Comparison of ENCODE assay signal across 5 cellular contexts in genomic region chr3:47206022-47206421, GRCh38. TPM values are rescaled to one million over a fixed set of nuclear protein-coding genes. Genes with fewer than 3 reads are reported as not detected.
DNase-seq lines count a peak whose midpoint lies in the region; ATAC-seq, FAIRE-seq and TF ChIP-seq lines count a peak whose summit lies in the region.
"Not testable (repeated sequence)": the region's sequence is repeated elsewhere in the genome, so short reads cannot be mapped to it uniquely, and the experiment has no call there.

No MANE protein-coding gene starts in this region.

- not testable (repeated sequence) for BruUV-seq in K562 (replicated peaks; lab: Mats Ljungman, UMichigan); HepG2 (replicated peaks; lab: Mats Ljungman, UMichigan)

- not testable (repeated sequence) for H3K36me3 ChIP-seq in HEK293 (ENCODE audit: control insufficient read depth in 2 of 2, insufficient read depth in 1 of 2, low read length in 2 of 2); K562 (ENCODE audit: control insufficient read depth, insufficient read depth, low read length); HepG2 (replicated peaks in 1 of 2; ENCODE audit: control insufficient read depth in 1 of 2, insufficient read depth in 2 of 2, low read length in 2 of 2)

- intact Hi-C loops in K562 (cut with micrococcal nuclease); HepG2 (cut with micrococcal nuclease; ENCODE audit: unreplicated experiment): not testable (repeated sequence)

- POLR2A ChIA-PET in HEK293 (lab: Yijun Ruan, JAX); WTC11 (lab: Charles Lee): not testable (repeated sequence)
- POLR2A ChIA-PET in K562 (lab: Yijun Ruan, JAX) = interaction anchor here (2.0 kb wide), 1 partner anchor 15 kb away, joined by 5 read pairs; no protein-coding TSS in a partner anchor
- POLR2A ChIA-PET in HepG2 (lab: Yijun Ruan, JAX) = interaction anchor here (0.6 kb wide), 1 partner anchor 95 kb away, joined by 4 read pairs; no protein-coding TSS in a partner anchor

- not testable (repeated sequence) for H3K9me3 ChIP-seq in HEK293 (ENCODE audit: control insufficient read depth, insufficient read depth, low read depth, low read length); K562 (replicated peaks; ENCODE audit: control insufficient read depth, insufficient read depth, low read depth, low read length); HepG2 (ENCODE audit: low read length)

- not testable (repeated sequence) for H3K27ac Mint-ChIP-seq in WTC11

- H3K4me3 Mint-ChIP-seq in WTC11 = not testable (repeated sequence)

- not testable (repeated sequence) for H3K27ac ChIP-seq in HEK293 (ENCODE audit: extremely low read depth, low read depth, low read length); K562 (ENCODE audit: extremely low read depth, low read depth, low read length); HepG2 (ENCODE audit: extremely low read length, insufficient read depth, low read length)

- not testable (repeated sequence) for H3K9ac ChIP-seq in K562 (ENCODE audit: insufficient read depth in 1 of 2, low read depth in 2 of 2, low read length in 2 of 2); HepG2 (ENCODE audit: insufficient read depth, low read depth, low read length)

- TF ChIP-seq EP300 in K562 (IDR thresholded peaks at IDR 0.05; ENCODE audit: low read length); HepG2 (IDR thresholded peaks at IDR 0.05; ENCODE audit: low read depth in 2 of 2, low read length in 2 of 2); HepG2 (CRISPR knock-in tag; IDR thresholded peaks at IDR 0.05; ENCODE audit: borderline replicate concordance): not testable (repeated sequence)

- H3K27me3 ChIP-seq in K562 (ENCODE audit: control insufficient read depth in 2 of 2, insufficient read depth in 2 of 2, low read length in 2 of 2); HepG2 (ENCODE audit: control insufficient read depth in 1 of 2, insufficient read depth in 2 of 2, low read length in 2 of 2): not testable (repeated sequence)

- in situ Hi-C loops in K562 (cut with MboI); HepG2 (cut with HindIII; ENCODE audit: extremely low pct_ligation_motif_present, low pct_unique_long_range_greater_than_20kb): not testable (repeated sequence)

- DNase-seq in WTC11 (ENCODE audit: low spot score); K562 (ENCODE audit: extremely low read depth in 1 of 4, low spot score in 3 of 4); HepG2 (ENCODE audit: low spot score): not testable (repeated sequence)
- peak; percentile 12 for DNase-seq in activated effector memory CD4-positive, alpha-beta T cell treated with anti-CD3 and anti-CD28 coated beads, Interleukin-2, amount 50 U/mL, for 16 hours

- CTCF ChIA-PET in HEK293 (lab: Yijun Ruan, JAX); WTC11 (lab: Charles Lee); HepG2 (lab: Yijun Ruan, JAX; ENCODE audit: low intra/inter-chr PET ratio, low total read pairs): not testable (repeated sequence)
- CTCF ChIA-PET in K562 (lab: Yijun Ruan, JAX; ENCODE audit: low intra/inter-chr PET ratio) = interaction anchor here (0.7 kb wide), 1 partner anchor 82 kb away, joined by 3 read pairs; no protein-coding TSS in a partner anchor

- not testable (repeated sequence) for H3K4me3 ChIP-seq in HEK293 (ENCODE audit: low read depth, low read length); K562; HepG2 (replicated peaks in 1 of 3; ENCODE audit: insufficient read depth in 1 of 3, low read depth in 2 of 3, low read length in 3 of 3)

- H3K27me3 Mint-ChIP-seq in WTC11 (ENCODE audit: low read depth) = not testable (repeated sequence)

- H3K4me2 ChIP-seq in K562 (ENCODE audit: insufficient read depth, low read length); HepG2 (ENCODE audit: low read depth, low read length): not testable (repeated sequence)

- not testable (repeated sequence) for H3K4me1 Mint-ChIP-seq in WTC11

- not testable (repeated sequence) for ATAC-seq in WTC11, K562, HepG2

- not testable (repeated sequence) for H3K79me2 ChIP-seq in K562 (ENCODE audit: control insufficient read depth, insufficient read depth, low read length); HepG2 (ENCODE audit: insufficient read depth, low read length)

- 46% methylated on average over 5 of the region's 5 CpGs for WGBS in K562 (ENCODE audit: insufficient coverage, low coverage, missing lambda C conversion rate)
- 90% methylated on average over 5 of the region's 5 CpGs for WGBS in HepG2 (ENCODE audit: low lambda C conversion rate)

- H3K36me3 Mint-ChIP-seq in WTC11 = not testable (repeated sequence)

- FAIRE-seq in K562 (lab: Jason Lieb, UNC); HepG2 (lab: Jason Lieb, UNC): not testable (repeated sequence)

- TF ChIP-seq CTCF in HEK293 (tag by site-specific recombination; IDR thresholded peaks at IDR 0.05); WTC11 (IDR thresholded peaks at IDR 0.05); K562 (IDR thresholded peaks at IDR 0.05 in 2 of 3, conservative IDR thresholded peaks at IDR 0.05 in 1 of 3; ENCODE audit: insufficient read depth in 2 of 3, low read depth in 1 of 3, low read length in 3 of 3); HepG2 (CRISPR knock-in tag; IDR thresholded peaks at IDR 0.05): not testable (repeated sequence)

- H3K9me1 ChIP-seq in K562 (ENCODE audit: control insufficient read depth, insufficient read depth, low read length) = not testable (repeated sequence)

- H4K20me1 ChIP-seq in K562 (replicated peaks; ENCODE audit: control insufficient read depth, insufficient read depth, low read length); HepG2 (ENCODE audit: insufficient read depth, low read length): not testable (repeated sequence)

- TF ChIP-seq POLR2A in K562 (conservative IDR thresholded peaks at IDR 0.05); HepG2 (IDR thresholded peaks at IDR 0.05; ENCODE audit: insufficient read depth in 1 of 2, low read depth in 2 of 2, low read length in 2 of 2): not testable (repeated sequence)

- TF ChIP-seq RAD21 in K562 (CRISPR knock-in tag; conservative IDR thresholded peaks at IDR 0.05 in 1 of 2, IDR thresholded peaks at IDR 0.05 in 1 of 2); HepG2 (CRISPR knock-in tag; IDR thresholded peaks at IDR 0.05): not testable (repeated sequence)

- H3K9me3 Mint-ChIP-seq in WTC11 = not testable (repeated sequence)

- H2AFZ ChIP-seq in K562 (ENCODE audit: low read depth, low read length); HepG2 (ENCODE audit: low read length): not testable (repeated sequence)

- not testable (repeated sequence) for H3K4me1 ChIP-seq in HEK293 (ENCODE audit: control insufficient read depth, insufficient read depth, low read length); K562 (replicated peaks in 1 of 2; ENCODE audit: control insufficient read depth in 2 of 2, insufficient read depth in 2 of 2, low read length in 2 of 2); HepG2 (ENCODE audit: insufficient read depth, low read length)

RNA-seq across cellular contexts. Expression of gene SETD2, which starts 42.1 kb away (rescaled TPM):
- total RNA-seq in WTC11 (2021) (33.5 to 39.8 TPM (median 33.5 TPM) in 3 replicates), K562 (2014; rRNA removed) (30.0 and 33.6 TPM in 2 replicates), K562 (2014; rRNA removed; fragmentation: Illumina TruSeq; extraction: Trizol) (43.8 and 47.8 TPM in 2 replicates), K562 (2015; rRNA removed; fragmentation: Illumina TruSeq; extraction: Trizol) (43.7 and 45.3 TPM in 2 replicates), K562 (2021) (39.3 and 39.5 TPM in 2 replicates), HepG2 (2016; rRNA removed; fragmentation: Illumina TruSeq; extraction: Trizol) (24.2 and 39.5 TPM in 2 replicates)
- 43.5 and 203 TPM in 2 replicates for total RNA-seq in K562 (2011; cell fraction: chromatin; rRNA removed; ENCODE audit: low replicate concordance)
- 27.0 and 45.0 TPM in 2 replicates for total RNA-seq in K562 (2011; cell fraction: nucleolus; rRNA removed)
- 67.0 and 71.2 TPM in 2 replicates for total RNA-seq in K562 (2011; cell fraction: nucleoplasm; rRNA removed)
- polyA plus RNA-seq in K562 (2011; rRNA removed) (22.8 and 25.2 TPM in 2 replicates), K562 (2014; fragmentation: Illumina TruSeq; extraction: Trizol) (38.6 and 44.0 TPM in 2 replicates), K562 (2014; fragmentation: Nextera tagmentation; extraction: Ambion mirVana) (10 to 100 TPM in 1 of 2 experiments, 1 to 10 TPM in 1; 8.2 to 11.0 TPM), K562 (2014; rRNA removed) (23.0 and 24.6 TPM in 2 replicates), HepG2 (2011; rRNA removed) (14.2 and 15.0 TPM in 2 replicates)
- 14.6 and 16.8 TPM in 2 replicates for polyA plus RNA-seq in K562 (2011; cell fraction: cytosol; rRNA removed)
- 28.4 and 29.7 TPM in 2 replicates for polyA plus RNA-seq in K562 (2011; cell fraction: nucleus; rRNA removed)
- 25.0 and 27.7 TPM in 2 replicates for polyA plus RNA-seq in K562 (2012)
- 86.5 and 93.7 TPM in 2 replicates for polyA minus RNA-seq in K562 (2011; rRNA and poly(A)+ RNA removed)
- 32.7 and 35.5 TPM in 2 replicates for polyA minus RNA-seq in K562 (2011; cell fraction: cytosol; rRNA and poly(A)+ RNA removed)
- polyA minus RNA-seq in K562 (2011; cell fraction: nucleus; rRNA and poly(A)+ RNA removed) = 37.7 and 69.1 TPM in 2 replicates
- total RNA-seq in HepG2 (2016; cell fraction: cytosol; rRNA removed; fragmentation: Illumina TruSeq; extraction: Trizol; ENCODE audit: low read depth) = 38.6 and 41.2 TPM in 2 replicates
- 22.3 and 34.2 TPM in 2 replicates for total RNA-seq in HepG2 (2016; cell fraction: insoluble cytoplasmic fraction; rRNA removed; fragmentation: Illumina TruSeq; extraction: Trizol)
- total RNA-seq in HepG2 (2016; cell fraction: membrane; rRNA removed; fragmentation: Illumina TruSeq; extraction: Trizol) = 16.3 and 20.2 TPM in 2 replicates
- 35.8 and 43.2 TPM in 2 replicates for total RNA-seq in HepG2 (2016; cell fraction: nucleus; rRNA removed; fragmentation: Illumina TruSeq; extraction: Trizol)
- polyA plus RNA-seq in HepG2 (2011; cell fraction: cytosol; rRNA removed) = 9.9 and 13.4 TPM in 2 replicates
- polyA plus RNA-seq in HepG2 (2011; cell fraction: nucleus; rRNA removed) = 12.6 and 13.9 TPM in 2 replicates
- polyA plus RNA-seq in HepG2 (2012) = 17.9 and 19.6 TPM in 2 replicates
- polyA plus RNA-seq in HepG2 (2016; cell fraction: cytosol; fragmentation: Illumina TruSeq; extraction: Trizol; ENCODE audit: low read depth) = 1.1 and 1.3 TPM in 2 replicates
- 22.9 and 27.7 TPM in 2 replicates for polyA plus RNA-seq in HepG2 (2016; cell fraction: insoluble cytoplasmic fraction; fragmentation: Illumina TruSeq; extraction: Trizol; ENCODE audit: low read depth)
- 1.8 and 2.5 TPM in 2 replicates for polyA plus RNA-seq in HepG2 (2016; cell fraction: membrane; fragmentation: Illumina TruSeq; extraction: Trizol; ENCODE audit: low read depth)
- 32.2 and 33.2 TPM in 2 replicates for polyA plus RNA-seq in HepG2 (2016; cell fraction: nucleus; fragmentation: Illumina TruSeq; extraction: Trizol; ENCODE audit: insufficient read depth, low read depth)
- polyA minus RNA-seq in HepG2 (2011; rRNA and poly(A)+ RNA removed; ENCODE audit: low replicate concordance) = 24.6 and 37.4 TPM in 2 replicates
- 22.9 and 27.3 TPM in 2 replicates for polyA minus RNA-seq in HepG2 (2011; cell fraction: cytosol; rRNA and poly(A)+ RNA removed)
- polyA minus RNA-seq in HepG2 (2011; cell fraction: nucleus; rRNA and poly(A)+ RNA removed) = 75.8 and 79.7 TPM in 2 replicates
